Comparison of ENCODE assay signal across 25 cellular contexts in the genomic region with DNA sequence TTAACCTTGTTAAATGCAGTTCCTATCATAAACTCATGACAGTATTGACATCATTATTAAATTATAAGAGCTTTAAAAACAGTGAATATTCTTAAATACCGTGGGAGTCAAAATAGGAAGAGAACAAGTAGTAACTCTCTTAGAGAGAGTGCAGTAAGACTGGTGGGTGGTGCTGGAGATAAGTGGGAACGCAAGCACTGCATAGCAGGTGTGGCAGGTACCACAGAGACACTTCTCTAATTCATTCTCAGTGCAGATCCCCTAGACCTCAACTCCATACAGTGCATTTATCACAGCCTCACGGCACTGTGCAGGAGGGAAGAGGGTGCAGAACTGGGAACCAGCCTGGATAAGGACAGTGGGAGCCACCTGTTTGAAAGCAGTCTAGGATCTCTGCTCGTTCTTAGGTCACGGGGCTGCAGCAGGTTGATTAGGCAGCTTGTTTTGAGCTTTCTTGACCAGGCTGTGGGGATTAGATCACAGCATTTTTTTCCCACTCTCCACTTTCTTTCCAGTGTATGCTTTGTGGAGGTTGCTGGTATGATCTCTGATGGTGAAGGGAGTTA.
DNase-seq lines count a peak whose midpoint lies in the region; ATAC-seq, FAIRE-seq and TF ChIP-seq lines count a peak whose summit lies in the region.
"Had no signal": no experiment of that assay in that cellular context is flagged by ENCODE, and none has a peak within 500 bp of the region (broad histone marks: within the 10 kb centered on the region; RNA-seq: fewer than 3 reads in every experiment).

No MANE protein-coding gene starts in this region.

- 60 to 70% methylated on average over 5 of the region's 5 CpGs for WGBS in testis, 2 donors

- no peak for ATAC-seq in CD4-positive, alpha-beta T cell (ENCODE audit: poor library complexity)
- no peak for ATAC-seq in natural killer cell treated with Interleukin-12 subunit alpha and Interleukin-12 subunit beta and Interleukin-15 and Interleukin-18, amount 100 ng/mL, for 72 hours
- ATAC-seq in GM18867 (IDR thresholded peaks at IDR 0.05; ENCODE audit: unreplicated experiment): no peak
- ATAC-seq: activated CD4-positive, CD25-positive, alpha-beta regulatory T cell treated with anti-CD3 and anti-CD28 coated beads, Interleukin-2, amount 50 U/mL, for 24 hours; esophagus mucosa; gastroesophageal sphincter; HepG2; stimulated activated naive CD8-positive, alpha-beta T cell treated with anti-CD3 and anti-CD28 coated beads, Interleukin-15, Interleukin-2, amounts not matched to agents 100 U/mL and 50 U/mL, for 24 hours had no signal

- H3K27ac Mint-ChIP-seq in CD4-positive, alpha-beta T cell: peak overlapping the region; percentile 72
- H3K27ac Mint-ChIP-seq in Caco-2 (ENCODE audit: unreplicated experiment): peak overlapping the region; percentile 19
- peak overlapping the region; percentile 5 for H3K27ac Mint-ChIP-seq in astrocyte (ENCODE audit: unreplicated experiment)
- no peak overlapping the region for H3K27ac Mint-ChIP-seq in natural killer cell treated with Interleukin-12 subunit alpha and Interleukin-12 subunit beta and Interleukin-15 and Interleukin-18, amount 100 ng/mL, for 72 hours
- H3K27ac Mint-ChIP-seq: nephron progenitor cell, type B pancreatic cell had no signal

- no peaks in the 10 kb centered on the region for H3K79me2 ChIP-seq in astrocyte (ENCODE audit: insufficient read depth, low read length)

- CTCF ChIA-PET in CD4-positive, alpha-beta T cell (lab: Charles Lee): interaction anchor here (1.0 kb wide), 1 partner anchor 33 kb away, joined by 3 read pairs; no protein-coding TSS in a partner anchor
- CTCF ChIA-PET in Caco-2 (lab: Charles Lee): no interaction called here

- no peak overlapping the region for H3K27ac ChIP-seq in CD4-positive, alpha-beta T cell (ENCODE audit: low read depth, low read length)
- no peak overlapping the region for H3K27ac ChIP-seq in astrocyte (ENCODE audit: low read depth, low read length)
- peak overlapping the region in 1 of 2 donors; percentile 25 for H3K27ac ChIP-seq in testis
- H3K27ac ChIP-seq: gastroesophageal sphincter, GM23248, prostate gland had no signal

- H3K9me3 ChIP-seq in CD4-positive, alpha-beta T cell (ENCODE audit: control insufficient read depth, low read length): no peaks in the 10 kb centered on the region
- H3K9me3 ChIP-seq in Caco-2 (no peaks in the 10 kb centered on the region), astrocyte (ENCODE audit: insufficient read depth, low read depth, low read length) (no peaks in the 10 kb centered on the region), testis (no peaks in the 10 kb centered on the region)
- H3K9me3 ChIP-seq: gastroesophageal sphincter, prostate gland had no signal

- no peak for TF ChIP-seq CTCF in CD4-positive, alpha-beta T cell (IDR thresholded peaks at IDR 0.05)
- TF ChIP-seq CTCF in Caco-2 (IDR thresholded peaks at IDR 0.05; ENCODE audit: insufficient read depth in 1 of 2, low read depth in 1 of 2, low read length in 1 of 2, severe bottlenecking in 1 of 2, unreplicated experiment in 1 of 2): no peak
- TF ChIP-seq CTCF in astrocyte (IDR thresholded peaks at IDR 0.05; ENCODE audit: insufficient read depth, low read depth, low read length): no peak
- no peak for TF ChIP-seq CTCF in testis (IDR thresholded peaks at IDR 0.05)

- H3K36me3 Mint-ChIP-seq in CD4-positive, alpha-beta T cell (ENCODE audit: low read depth): peaks cover 16% of the 10 kb centered on the region
- no peaks in the 10 kb centered on the region for H3K36me3 Mint-ChIP-seq in Caco-2 (ENCODE audit: insufficient read depth, unreplicated experiment)
- H3K36me3 Mint-ChIP-seq in astrocyte (ENCODE audit: low read depth, unreplicated experiment): peaks cover 7% of the 10 kb centered on the region
- H3K36me3 Mint-ChIP-seq in natural killer cell treated with Interleukin-12 subunit alpha and Interleukin-12 subunit beta and Interleukin-15 and Interleukin-18, amount 100 ng/mL, for 72 hours: peaks cover 44% of the 10 kb centered on the region

- no peak for TF ChIP-seq POLR2A in testis (IDR thresholded peaks at IDR 0.05)

- BruUV-seq in Caco-2 (replicated peaks; lab: Mats Ljungman, UMichigan): no TSS peak

- FAIRE-seq in astrocyte (lab: Jason Lieb, UNC): no peak
- FAIRE-seq: HepG2 had no signal

- no peaks in the 10 kb centered on the region for H4K20me1 ChIP-seq in astrocyte (ENCODE audit: insufficient read depth, low read length)

- H3K4me1 ChIP-seq in Caco-2: peaks cover 27% of the 10 kb centered on the region
- peaks cover 5% of the 10 kb centered on the region for H3K4me1 ChIP-seq in astrocyte (ENCODE audit: insufficient read depth, low read length)
- H3K4me1 ChIP-seq in testis: peaks cover 16% of the 10 kb centered on the region

- no peaks in the 10 kb centered on the region for H3K9me3 Mint-ChIP-seq in CD4-positive, alpha-beta T cell
- H3K9me3 Mint-ChIP-seq in Caco-2 (ENCODE audit: unreplicated experiment) (no peaks in the 10 kb centered on the region), astrocyte (ENCODE audit: unreplicated experiment) (no peaks in the 10 kb centered on the region)
- H3K9me3 Mint-ChIP-seq in natural killer cell treated with Interleukin-12 subunit alpha and Interleukin-12 subunit beta and Interleukin-15 and Interleukin-18, amount 100 ng/mL, for 72 hours: no peaks in the 10 kb centered on the region
- H3K9me3 Mint-ChIP-seq: nephron progenitor cell, type B pancreatic cell had no signal

- POLR2A ChIA-PET in CD4-positive, alpha-beta T cell (lab: Charles Lee): interaction anchor here (1.0 kb wide), 1 partner anchor 15 kb away, joined by 3 read pairs; no protein-coding TSS in a partner anchor
- POLR2A ChIA-PET in Caco-2 (lab: Charles Lee): no interaction called here

- H2AFZ ChIP-seq in astrocyte (ENCODE audit: low read depth, low read length): no peak overlapping the region
- H2AFZ ChIP-seq: GM23248 had no signal

- no peaks in the 10 kb centered on the region for H3K27me3 Mint-ChIP-seq in CD4-positive, alpha-beta T cell
- H3K27me3 Mint-ChIP-seq in Caco-2 (ENCODE audit: insufficient read depth, unreplicated experiment) (no peaks in the 10 kb centered on the region), astrocyte (ENCODE audit: low read depth, unreplicated experiment) (peaks cover 2% of the 10 kb centered on the region)
- H3K27me3 Mint-ChIP-seq in natural killer cell treated with Interleukin-12 subunit alpha and Interleukin-12 subunit beta and Interleukin-15 and Interleukin-18, amount 100 ng/mL, for 72 hours: no peaks in the 10 kb centered on the region
- H3K27me3 Mint-ChIP-seq: type B pancreatic cell had no signal

- no peak overlapping the region for H3K9ac ChIP-seq in astrocyte (ENCODE audit: low read length)
- H3K9ac ChIP-seq: GM23248 had no signal

- intact Hi-C loops in CD4-positive, alpha-beta T cell (cut with DNase I, micrococcal nuclease): no loop called here
- intact Hi-C loops in Caco-2 (cut with micrococcal nuclease; ENCODE audit: unreplicated experiment) (no loop called here), testis (cut with DNase I; ENCODE audit: low total_unique reads) (no loop called here)

- H3K4me3 Mint-ChIP-seq in CD4-positive, alpha-beta T cell: no peak overlapping the region
- no peak overlapping the region for H3K4me3 Mint-ChIP-seq in Caco-2 (ENCODE audit: unreplicated experiment)
- no peak overlapping the region for H3K4me3 Mint-ChIP-seq in astrocyte (ENCODE audit: unreplicated experiment)
- peak overlapping the region; percentile 40 for H3K4me3 Mint-ChIP-seq in natural killer cell treated with Interleukin-12 subunit alpha and Interleukin-12 subunit beta and Interleukin-15 and Interleukin-18, amount 100 ng/mL, for 72 hours
- H3K4me3 Mint-ChIP-seq: nephron progenitor cell, type B pancreatic cell had no signal

- no peaks in the 10 kb centered on the region for H3K27me3 ChIP-seq in CD4-positive, alpha-beta T cell (ENCODE audit: control insufficient read depth, insufficient read depth, low read length)
- H3K27me3 ChIP-seq in Caco-2 (replicated peaks; ENCODE audit: control insufficient read depth, insufficient read depth, low read length) (no peaks in the 10 kb centered on the region), astrocyte (ENCODE audit: insufficient read depth, low read length) (no peaks in the 10 kb centered on the region), testis (no peaks in the 10 kb centered on the region)
- H3K27me3 ChIP-seq: gastroesophageal sphincter had no signal

- H3K4me1 Mint-ChIP-seq in CD4-positive, alpha-beta T cell (ENCODE audit: low read depth): peaks cover 68% of the 10 kb centered on the region
- peaks cover 7% of the 10 kb centered on the region for H3K4me1 Mint-ChIP-seq in Caco-2 (ENCODE audit: low read depth, unreplicated experiment)
- H3K4me1 Mint-ChIP-seq in astrocyte (ENCODE audit: low read depth, unreplicated experiment): no peaks in the 10 kb centered on the region
- peaks cover 70 to 76% of the 10 kb centered on the region in 2 donors for H3K4me1 Mint-ChIP-seq in natural killer cell treated with Interleukin-12 subunit alpha and Interleukin-12 subunit beta and Interleukin-15 and Interleukin-18, amount 100 ng/mL, for 72 hours (ENCODE audit: low read depth in 2 of 2)
- H3K4me1 Mint-ChIP-seq: nephron progenitor cell had no signal

- H3K36me3 ChIP-seq in Caco-2 (ENCODE audit: control insufficient read depth, insufficient read depth, low read length) (no peaks in the 10 kb centered on the region), astrocyte (ENCODE audit: insufficient read depth, low read length) (no peaks in the 10 kb centered on the region), testis (ENCODE audit: low read depth, missing control alignments) (no peaks in the 10 kb centered on the region)
- H3K36me3 ChIP-seq: gastroesophageal sphincter, prostate gland had no signal

- H3K4me3 ChIP-seq in Caco-2 (ENCODE audit: low read depth, low read length) (no peak overlapping the region), astrocyte (ENCODE audit: insufficient read depth, low read depth, low read length) (no peak overlapping the region), testis (no peak overlapping the region)
- H3K4me3 ChIP-seq: gastroesophageal sphincter, GM23248, prostate gland had no signal

- H3K4me2 ChIP-seq in astrocyte (ENCODE audit: low read length): no peak overlapping the region

- DNase-seq in CD4-positive, alpha-beta T cell: no peak
- DNase-seq in Caco-2: no peak
- DNase-seq in astrocyte (ENCODE audit: low read depth): no peak
- DNase-seq in natural killer cell treated with Interleukin-12 subunit alpha and Interleukin-12 subunit beta and Interleukin-15 and Interleukin-18, amount 100 ng/mL, for 72 hours (ENCODE audit: low spot score): no peak
- DNase-seq in testis: no peak
- no peak for DNase-seq in stimulated activated CD4-positive, alpha-beta T cell treated with anti-CD3 and anti-CD28 coated beads, Interleukin-4, amount 100 ng/mL, for 1 hour
- DNase-seq: activated gamma-delta T cell treated with Interleukin-2 at 50 U/mL for 16 hours; DMS 273 treated with DMSO at 0.1 percent for 48 hours; effector CD8-positive, alpha-beta T cell; GM23248; kidney glomerular epithelial cell; mesenchymal stem cell; NCI-H1436 treated with DMSO at 0.1 percent for 48 hours; NCI-H2171 treated with DMSO at 0.1 percent for 48 hours; NCI-H69; nephron progenitor cell; stimulated activated CD4-positive, alpha-beta T cell treated with anti-CD3 and anti-CD28 coated beads, Interleukin-1b, Interleukin-23, amount 100 ng/mL, for 48 hours; stimulated activated naive CD8-positive, alpha-beta T cell treated with anti-CD3 and anti-CD28 coated beads, Interleukin-15, Interleukin-2, amounts not matched to agents 100 U/mL and 50 U/mL, for 24 hours had no signal

Comparison
In these comparisons a context has a peak if more than half of its experiments do, and no peak if none do; other contexts are left out.
1. H3K27ac Mint-ChIP-seq: peak in CD4-positive, alpha-beta T cell (single experiment), Caco-2 (single experiment) and astrocyte (single experiment); none in natural killer cell treated with Interleukin-12 subunit alpha and Interleukin-12 subunit beta and Interleukin-15 and Interleukin-18, amount 100 ng/mL, for 72 hours (0 of 2).